In genomic region chr5:177005619-177006264, GRCh38 we compare ENCODE assay signal across 8 cellular contexts. TPM values are rescaled to one million over a fixed set of nuclear protein-coding genes. Genes with fewer than 3 reads are reported as not detected.
DNase-seq lines count a peak whose midpoint lies in the region; ATAC-seq and TF ChIP-seq lines count a peak whose summit lies in the region.

No MANE protein-coding gene starts in this region.

- H3K4me3 Mint-ChIP-seq in CD4-positive, CD25-positive, alpha-beta regulatory T cell: peak overlapping the region; percentile 92 to 99 (median 94)

- peaks cover 5% of the 10 kb centered on the region for H3K27me3 Mint-ChIP-seq in CD4-positive, CD25-positive, alpha-beta regulatory T cell

- H3K4me1 ChIP-seq in CD4-positive, CD25-positive, alpha-beta regulatory T cell (ENCODE audit: control insufficient read depth, insufficient read depth, low read length, poor library complexity, severe bottlenecking): peaks cover 22% of the 10 kb centered on the region
- peaks cover 0 to 15% (median 3%) of the 10 kb centered on the region in 4 donors for H3K4me1 ChIP-seq in Peyer's patch
- H3K4me1 ChIP-seq in foreskin keratinocyte: peaks cover 8% of the 10 kb centered on the region
- H3K4me1 ChIP-seq in neuron (ENCODE audit: insufficient read depth, low read length): peaks cover 11% of the 10 kb centered on the region

- no peaks in the 10 kb centered on the region for H3K9me3 ChIP-seq in CD4-positive, CD25-positive, alpha-beta regulatory T cell (ENCODE audit: control insufficient read depth in 2 of 2, low read length in 2 of 2)
- no peaks in the 10 kb centered on the region for H3K9me3 ChIP-seq in Peyer's patch
- H3K9me3 ChIP-seq in neuron (ENCODE audit: low read length): no peaks in the 10 kb centered on the region

- H3K36me3 ChIP-seq in CD4-positive, CD25-positive, alpha-beta regulatory T cell (ENCODE audit: control insufficient read depth, insufficient read depth, low read length): no peaks in the 10 kb centered on the region
- H3K36me3 ChIP-seq in Peyer's patch (no peaks in the 10 kb centered on the region), neuron (ENCODE audit: insufficient read depth, low read length) (no peaks in the 10 kb centered on the region)

- H3K36me3 Mint-ChIP-seq in CD4-positive, CD25-positive, alpha-beta regulatory T cell: no peaks in the 10 kb centered on the region

- H2AFZ ChIP-seq in neuron (ENCODE audit: low read depth, low read length): peak overlapping the region; percentile 98

- TF ChIP-seq CTCF in Peyer's patch (IDR thresholded peaks at IDR 0.05) (peak in 5 of 6 experiments; percentile 46 to 61 (median 58)), foreskin keratinocyte (conservative IDR thresholded peaks at IDR 0.05) (peak; percentile 58)

- peaks cover 21 to 48% (median 34%) of the 10 kb centered on the region in 4 donors for H3K4me1 Mint-ChIP-seq in CD4-positive, CD25-positive, alpha-beta regulatory T cell

- H3K27me3 ChIP-seq in CD4-positive, CD25-positive, alpha-beta regulatory T cell (ENCODE audit: control insufficient read depth, insufficient read depth, low read length): no peaks in the 10 kb centered on the region
- H3K27me3 ChIP-seq in Peyer's patch (no peaks in the 10 kb centered on the region), foreskin keratinocyte (no peaks in the 10 kb centered on the region), neuron (ENCODE audit: insufficient read depth, low read length) (no peaks in the 10 kb centered on the region)

- peak overlapping the region; percentile 86 for H3K4me3 ChIP-seq in CD4-positive, CD25-positive, alpha-beta regulatory T cell (ENCODE audit: low read depth, low read length)
- H3K4me3 ChIP-seq in Peyer's patch (peak overlapping the region; percentile 74 to 88 (median 82)), neuron (ENCODE audit: low read length) (peak overlapping the region; percentile 99)

- H3K27ac ChIP-seq in CD4-positive, CD25-positive, alpha-beta regulatory T cell (ENCODE audit: insufficient read depth, low read length, poor library complexity, severe bottlenecking): peak overlapping the region; percentile 80
- H3K27ac ChIP-seq in Peyer's patch (peak overlapping the region; percentile 88 to 97 (median 92)), foreskin keratinocyte (peak overlapping the region; percentile 84), substantia nigra (ENCODE audit: low read depth, low read length, poor library complexity, severe bottlenecking) (peak overlapping the region; percentile 86)

- TF ChIP-seq POLR2A in Peyer's patch (IDR thresholded peaks at IDR 0.05): peak in 1 of 2 donors; percentile 13

- H3K9me3 Mint-ChIP-seq in CD4-positive, CD25-positive, alpha-beta regulatory T cell: peaks cover 0 to 2% (median 0%) of the 10 kb centered on the region in 7 donors

- ATAC-seq in CD4-positive, CD25-positive, alpha-beta regulatory T cell (ENCODE audit: low read depth in 2 of 2): peak; percentile 61 to 64
- ATAC-seq in GM19397 (IDR thresholded peaks at IDR 0.05; ENCODE audit: unreplicated experiment) (peak; percentile 43), HG03571 (IDR thresholded peaks at IDR 0.05; ENCODE audit: unreplicated experiment) (peak; percentile 41), foreskin keratinocyte (peak; percentile 76)

- H3K27ac Mint-ChIP-seq in CD4-positive, CD25-positive, alpha-beta regulatory T cell: peak overlapping the region; percentile 66 to 96 (median 95)

- DNase-seq in CD4-positive, CD25-positive, alpha-beta regulatory T cell: peak; percentile 34 to 67 (median 57)
- peak; percentile 69 to 86 (median 84) for DNase-seq in Peyer's patch
- peak; percentile 47 for DNase-seq in activated effector memory CD4-positive, alpha-beta T cell treated with Interleukin-2 at 50 U/mL for 16 hours
- DNase-seq in foreskin keratinocyte: no peak
- peak in 44 of 49 donors; percentile 7 to 75 (median 56) for DNase-seq in substantia nigra (lab: John Stamatoyannopoulos, UW)

RNA-seq across cellular contexts. Expression of gene UIMC1, which starts 0.8 kb away (rescaled TPM):
- total RNA-seq in CD4-positive, CD25-positive, alpha-beta regulatory T cell: 80.7 TPM
- polyA plus RNA-seq in CD4-positive, CD25-positive, alpha-beta regulatory T cell: 10 to 100 TPM; 18.0 to 23.3 (median 21.1) TPM
- total RNA-seq in Peyer's patch: 100 to 1,000 TPM in 1 of 4 donors, 10 to 100 TPM in 3; 22.4 to 111 (median 41.3) TPM
- 35.2 and 38.4 TPM in 2 replicates for total RNA-seq in foreskin keratinocyte
- 28.4 and 33.0 TPM in 2 replicates for polyA plus RNA-seq in foreskin keratinocyte

RNA-seq across cellular contexts. Expression of gene ZNF346, which starts 16.8 kb away (rescaled TPM):
- 24.2 TPM for total RNA-seq in CD4-positive, CD25-positive, alpha-beta regulatory T cell
- 10 to 100 TPM; 10.5 to 22.1 (median 14.2) TPM for polyA plus RNA-seq in CD4-positive, CD25-positive, alpha-beta regulatory T cell
- total RNA-seq in Peyer's patch: 10 to 100 TPM; 15.9 to 27.3 (median 20.0) TPM
- total RNA-seq in foreskin keratinocyte: 11.7 and 12.0 TPM in 2 replicates
- 6.3 and 7.2 TPM in 2 replicates for polyA plus RNA-seq in foreskin keratinocyte

Comparison
In these comparisons a context has a peak if more than half of its experiments do, and no peak if none do; other contexts are left out.
1. DNase-seq: peak in CD4-positive, CD25-positive, alpha-beta regulatory T cell (3 of 3), Peyer's patch (3 of 3), activated effector memory CD4-positive, alpha-beta T cell treated with Interleukin-2 at 50 U/mL for 16 hours (single experiment) and substantia nigra (44 of 49); none in foreskin keratinocyte (0 of 2).
2. Peak in every context shown above with its lines, with median percentiles within 50 percentile points of each other: ATAC-seq, H3K27ac ChIP-seq and H3K4me3 ChIP-seq.